8 cellular contexts compared by ENCODE assay signal in genomic region chr7:141649865-141650499, GRCh38. TPM values are rescaled to one million over a fixed set of nuclear protein-coding genes. Genes with fewer than 3 reads are reported as not detected.
DNase-seq lines count a peak whose midpoint lies in the region; ATAC-seq and TF ChIP-seq lines count a peak whose summit lies in the region.

No MANE protein-coding gene starts in this region.

- H3K4me3 ChIP-seq in BE2C (ENCODE audit: low read depth, low read length) (no peak overlapping the region), WERI-Rb-1 (ENCODE audit: low read depth, low read length) (no peak overlapping the region), fibroblast of pulmonary artery (replicated peaks; ENCODE audit: low read depth, low read length) (no peak overlapping the region)

- peak overlapping the region; percentile 97 for H3K27ac Mint-ChIP-seq in nephron progenitor cell

- ATAC-seq in GM18868 (IDR thresholded peaks at IDR 0.05; ENCODE audit: unreplicated experiment) (peak; percentile 61), HG03095 (IDR thresholded peaks at IDR 0.05; ENCODE audit: unreplicated experiment) (peak; percentile 51)

- peaks cover 16% of the 10 kb centered on the region for H3K36me3 Mint-ChIP-seq in nephron progenitor cell (ENCODE audit: low read depth)

- DNase-seq in BE2C (peak; percentile 75), NCI-H2107 (lab: John Stamatoyannopoulos, UW) (peak; percentile 77), WERI-Rb-1 (peak; percentile 73), fibroblast of pulmonary artery (ENCODE audit: low read depth) (peak; percentile 93), nephron progenitor cell (peak; percentile 58), 8988T (no peak)

- no peak overlapping the region for H3K4me3 Mint-ChIP-seq in nephron progenitor cell

- H3K36me3 ChIP-seq in BE2C (peaks cover 15% of the 10 kb centered on the region), WERI-Rb-1 (peaks cover 11% of the 10 kb centered on the region)

- peaks cover 8% of the 10 kb centered on the region for H3K27me3 Mint-ChIP-seq in nephron progenitor cell (ENCODE audit: low read depth, poor library complexity)

- TF ChIP-seq CTCF in BE2C (IDR thresholded peaks at IDR 0.05; ENCODE audit: low read depth, low read length): peak; percentile 95
- peak; percentile 82 for TF ChIP-seq CTCF in WERI-Rb-1 (IDR thresholded peaks at IDR 0.05; ENCODE audit: low read depth, low read length)
- TF ChIP-seq CTCF in fibroblast of pulmonary artery (IDR thresholded peaks at IDR 0.05; ENCODE audit: low read length, missing control alignments): peak; percentile 91
- peak; percentile 64 for TF ChIP-seq CTCF in nephron progenitor cell (IDR thresholded peaks at IDR 0.05)

- H3K27me3 ChIP-seq in BE2C (no peaks in the 10 kb centered on the region), WERI-Rb-1 (ENCODE audit: insufficient read depth, low read depth, severe bottlenecking) (no peaks in the 10 kb centered on the region)

- H3K9me3 ChIP-seq in BE2C (no peaks in the 10 kb centered on the region), WERI-Rb-1 (ENCODE audit: severe bottlenecking) (no peaks in the 10 kb centered on the region)

- no peak overlapping the region for H3K27ac ChIP-seq in WERI-Rb-1

- H3K4me1 Mint-ChIP-seq in nephron progenitor cell: peaks cover 32% of the 10 kb centered on the region

- H3K4me1 ChIP-seq in BE2C: peaks cover 3% of the 10 kb centered on the region; the same call in 1 of the 2 replicates

- H3K9me3 Mint-ChIP-seq in nephron progenitor cell: no peaks in the 10 kb centered on the region

RNA-seq across cellular contexts. Expression of gene DENND11, which starts 52.0 kb away (rescaled TPM):
- 5.7 TPM for polyA plus RNA-seq in BE2C (2012; ENCODE audit: insufficient read depth, insufficient read length, low read depth)

RNA-seq across cellular contexts. Expression of gene WEE2, which starts 58.2 kb away (rescaled TPM):
- not detected for polyA plus RNA-seq in BE2C (2012; ENCODE audit: insufficient read depth, insufficient read length, low read depth)
